Comparison of ENCODE assay signal across 9 cellular contexts in the genomic region with DNA sequence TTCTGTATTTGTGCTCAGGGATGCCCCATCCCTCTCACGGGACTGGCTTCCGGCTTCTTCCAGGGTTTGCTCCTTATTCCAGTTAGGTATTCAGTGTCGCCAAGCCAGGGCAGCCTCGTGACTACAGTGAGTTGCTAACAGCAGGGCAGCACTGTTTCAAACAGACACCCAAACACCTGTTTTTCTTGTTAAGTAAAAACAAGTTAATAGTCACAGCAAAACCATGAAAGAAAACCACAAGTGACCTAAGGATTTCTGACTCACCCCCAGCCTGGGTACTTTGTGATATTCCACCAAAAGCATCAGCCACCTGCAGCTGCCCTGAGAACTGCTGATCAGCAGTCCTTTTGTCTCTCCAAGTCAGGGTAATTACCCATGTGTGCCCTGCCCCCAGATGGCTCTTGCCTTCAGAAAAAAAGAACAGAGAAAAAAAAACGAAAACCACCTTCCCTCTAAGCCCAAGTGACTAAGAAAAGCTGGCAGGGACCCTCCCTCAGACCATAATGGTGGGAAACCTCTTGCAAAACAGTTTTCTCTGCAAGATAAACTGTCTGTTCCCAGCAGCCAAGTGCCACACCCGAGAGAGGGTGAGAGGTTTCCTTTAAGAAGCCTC.
DNase-seq lines count a peak whose midpoint lies in the region; ATAC-seq and TF ChIP-seq lines count a peak whose summit lies in the region.
"Had no signal": no experiment of that assay in that cellular context is flagged by ENCODE, and none has a peak within 500 bp of the region (broad histone marks: within the 10 kb centered on the region; RNA-seq: fewer than 3 reads in every experiment).

No MANE protein-coding gene starts in this region.

- H3K4me3 ChIP-seq in esophagus (ENCODE audit: low read depth in 1 of 2, low read length in 2 of 2) (no peak overlapping the region), retinal pigment epithelial cell (ENCODE audit: low read length) (no peak overlapping the region)
- H3K4me3 ChIP-seq: heart left ventricle had no signal

- 30 to 42% methylated on average over 6 of the region's 6 CpGs for WGBS in esophagus, 2 donors

- H3K36me3 ChIP-seq in esophagus (ENCODE audit: control insufficient read depth in 2 of 2, insufficient read depth in 2 of 2, low read length in 1 of 2), result no peaks in the 10 kb centered on the region
- H3K36me3 ChIP-seq: heart left ventricle had no signal

- peak; percentile 91 for ATAC-seq in HG02759 (IDR thresholded peaks at IDR 0.05; ENCODE audit: unreplicated experiment)
- ATAC-seq in activated CD4-positive, CD25-positive, alpha-beta regulatory T cell treated with anti-CD3 and anti-CD28 coated beads, Interleukin-2, amount 50 U/mL, for 24 hours, result peak; percentile 88 to 93

- TF ChIP-seq CTCF in retinal pigment epithelial cell (conservative IDR thresholded peaks at IDR 0.05; ENCODE audit: low read depth, low read length), result no peak

- peaks cover 13 to 39% of the 10 kb centered on the region in 2 donors for H3K4me1 ChIP-seq in esophagus (ENCODE audit: control insufficient read depth in 2 of 2, insufficient read depth in 2 of 2, low read length in 1 of 2)

- peak overlapping the region; percentile 80 to 89 for H3K27ac ChIP-seq in esophagus (ENCODE audit: low read depth in 2 of 2, low read length in 1 of 2)
- H3K27ac ChIP-seq: heart left ventricle had no signal

- no peaks in the 10 kb centered on the region for H3K27me3 ChIP-seq in esophagus (ENCODE audit: control insufficient read depth in 1 of 2, insufficient read depth in 2 of 2, low read length in 2 of 2)
- H3K27me3 ChIP-seq: heart left ventricle had no signal

- no peaks in the 10 kb centered on the region for H3K9me3 ChIP-seq in esophagus (ENCODE audit: control insufficient read depth in 2 of 2, insufficient read depth in 1 of 2, low read depth in 1 of 2, low read length in 1 of 2)
- H3K9me3 ChIP-seq: heart left ventricle had no signal

- DNase-seq in NCI-H2196 (lab: John Stamatoyannopoulos, UW; ENCODE audit: unreplicated experiment) (peak; percentile 53), NCI-H2196 treated with DMSO at 0.1 percent for 48 hours (lab: John Stamatoyannopoulos, UW; ENCODE audit: unreplicated experiment) (no peak), MV-4-11 (lab: John Stamatoyannopoulos, UW) (peak; percentile 98), retinal pigment epithelial cell (ENCODE audit: low read depth) (peak; percentile 99), pons (ENCODE audit: low spot score) (no peak)
- DNase-seq: heart left ventricle had no signal

Comparison
In these comparisons a context has a peak if more than half of its experiments do, and no peak if none do; other contexts are left out.
1. DNase-seq: peak in NCI-H2196 (single experiment), MV-4-11 (single experiment) and retinal pigment epithelial cell (single experiment); none in NCI-H2196 treated with DMSO at 0.1 percent for 48 hours (single experiment) and pons (single experiment).